9 cellular contexts compared by ENCODE assay signal in genomic region chr16:90046971-90047713, GRCh38. TPM values are rescaled to one million over a fixed set of nuclear protein-coding genes. Genes with fewer than 3 reads are reported as not detected.
DNase-seq lines count a peak whose midpoint lies in the region; ATAC-seq lines count a peak whose summit lies in the region.
"Had no signal": no experiment of that assay in that cellular context is flagged by ENCODE, and none has a peak within 500 bp of the region (broad histone marks: within the 10 kb centered on the region; RNA-seq: fewer than 3 reads in every experiment).

No MANE protein-coding gene starts in this region.

- no peak for ATAC-seq in central memory CD8-positive, alpha-beta T cell (replicated peaks; ENCODE audit: extremely low read depth, poor library complexity, severe bottlenecking)
- ATAC-seq in left colon (peak; percentile 42), GM21717 (IDR thresholded peaks at IDR 0.05; ENCODE audit: unreplicated experiment) (no peak)

- peak; percentile 0 to 41 (median 35) for DNase-seq in NCI-H1417 (lab: John Stamatoyannopoulos, UW)
- no peak for DNase-seq in NCI-H1417 treated with DMSO at 0.1 percent for 48 hours (lab: John Stamatoyannopoulos, UW)
- no peak for DNase-seq in central memory CD8-positive, alpha-beta T cell (ENCODE audit: low spot score in 2 of 2)
- DNase-seq in left colon: peak; percentile 59 to 60
- no peak for DNase-seq in T-helper 1 cell
- DNase-seq in NK-92 (lab: John Stamatoyannopoulos, UW; ENCODE audit: unreplicated experiment): no peak

- peaks cover 39% of the 10 kb centered on the region for H3K27me3 Mint-ChIP-seq in central memory CD8-positive, alpha-beta T cell

- H3K27ac ChIP-seq in temporal lobe (ENCODE audit: low read depth, low read length): peak overlapping the region; percentile 17
- H3K27ac ChIP-seq: BLaER1 had no signal

- peaks cover 18% of the 10 kb centered on the region for H3K36me3 Mint-ChIP-seq in central memory CD8-positive, alpha-beta T cell (ENCODE audit: insufficient read depth)

- H3K9me3 Mint-ChIP-seq in central memory CD8-positive, alpha-beta T cell: no peaks in the 10 kb centered on the region

- peak overlapping the region; percentile 56 for H3K4me3 Mint-ChIP-seq in central memory CD8-positive, alpha-beta T cell

- peaks cover 6% of the 10 kb centered on the region for H3K4me1 Mint-ChIP-seq in central memory CD8-positive, alpha-beta T cell

- intact Hi-C loops in left colon (cut with DNase I, micrococcal nuclease): no loop called here

- H3K27ac Mint-ChIP-seq in central memory CD8-positive, alpha-beta T cell (ENCODE audit: low read depth): no peak overlapping the region

RNA-seq across cellular contexts. Expression of gene DBNDD1, which starts 27.9 kb away (rescaled TPM):
- total RNA-seq in left colon: 1 to 10 TPM; 3.8 to 4.9 TPM
- 12.8 TPM for total RNA-seq in temporal lobe

RNA-seq across cellular contexts. Expression of gene PRDM7, which starts 30.0 kb away (rescaled TPM):
- total RNA-seq in left colon (not detected), temporal lobe (not detected)

Comparison
In these comparisons a context has a peak if more than half of its experiments do, and no peak if none do; other contexts are left out.
1. DNase-seq: peak in NCI-H1417 (3 of 3) and left colon (2 of 2); none in NCI-H1417 treated with DMSO at 0.1 percent for 48 hours (single experiment), central memory CD8-positive, alpha-beta T cell (0 of 2), T-helper 1 cell (0 of 5) and NK-92 (single experiment).